Comparison of ENCODE assay signal across 1 cellular context in the genomic region with DNA sequence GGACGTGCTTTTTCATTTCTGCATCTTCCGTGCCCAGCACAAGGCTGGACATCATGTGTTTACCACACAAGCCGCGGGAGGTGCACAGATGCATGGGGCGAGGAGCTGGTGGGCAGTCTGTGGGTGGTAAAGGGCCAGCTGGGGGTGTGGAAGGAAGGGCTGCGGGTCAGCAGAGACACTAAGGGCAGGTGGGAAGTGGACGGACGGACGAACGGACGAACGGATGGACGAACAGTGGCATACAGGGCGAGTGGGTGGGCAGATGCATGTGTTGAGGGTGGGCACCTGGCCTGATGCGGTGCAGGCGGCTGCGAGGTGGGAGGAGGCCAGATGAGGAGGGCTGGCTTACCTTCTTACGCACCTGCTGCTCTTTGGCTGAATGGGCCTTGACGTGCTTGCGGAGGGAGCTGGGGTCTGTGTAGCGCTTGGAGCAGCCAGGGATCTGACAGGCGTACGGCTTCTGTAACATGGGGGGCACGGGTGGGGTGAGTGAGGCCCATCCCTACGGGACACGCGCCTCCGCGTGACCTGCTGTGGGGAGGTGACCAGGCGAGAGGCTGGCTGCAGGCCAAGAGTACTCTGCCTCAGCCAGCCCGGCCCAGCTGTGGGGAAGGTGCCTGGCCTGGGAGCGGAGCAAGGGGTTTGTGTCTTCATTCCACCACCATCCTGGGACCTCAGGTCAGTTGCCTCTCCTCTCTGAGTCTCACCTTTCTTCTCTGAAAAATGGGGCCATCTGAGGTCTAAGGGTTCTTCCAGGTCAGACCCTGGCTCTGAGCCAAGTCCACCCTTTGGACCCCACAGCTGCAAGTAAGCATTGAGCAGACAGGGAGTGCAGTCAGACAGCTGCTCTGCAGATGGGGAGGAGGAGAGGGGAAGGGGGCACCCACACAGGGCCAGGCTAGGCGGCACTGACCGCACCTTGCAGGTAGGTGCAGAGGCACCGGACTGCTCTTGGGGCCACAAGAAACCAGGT.
A peak's percentile ranks its signal among the peaks of the same experiment; 100 is the strongest.
TF ChIP-seq lines count a peak whose summit lies in the region.

No MANE protein-coding gene starts in this region.

TF ChIP-seq in HepG2, 621 proteins besides CTCF, POLR2A, EP300 and RAD21:
- TF ChIP-seq LCORL (IDR thresholded peaks at IDR 0.05) (peak; percentile 52; the same call in 1 of the 2 replicates), LCORL (CRISPR knock-in tag; IDR thresholded peaks at IDR 0.05) (no peak)
- TF ChIP-seq, protein P1, sequence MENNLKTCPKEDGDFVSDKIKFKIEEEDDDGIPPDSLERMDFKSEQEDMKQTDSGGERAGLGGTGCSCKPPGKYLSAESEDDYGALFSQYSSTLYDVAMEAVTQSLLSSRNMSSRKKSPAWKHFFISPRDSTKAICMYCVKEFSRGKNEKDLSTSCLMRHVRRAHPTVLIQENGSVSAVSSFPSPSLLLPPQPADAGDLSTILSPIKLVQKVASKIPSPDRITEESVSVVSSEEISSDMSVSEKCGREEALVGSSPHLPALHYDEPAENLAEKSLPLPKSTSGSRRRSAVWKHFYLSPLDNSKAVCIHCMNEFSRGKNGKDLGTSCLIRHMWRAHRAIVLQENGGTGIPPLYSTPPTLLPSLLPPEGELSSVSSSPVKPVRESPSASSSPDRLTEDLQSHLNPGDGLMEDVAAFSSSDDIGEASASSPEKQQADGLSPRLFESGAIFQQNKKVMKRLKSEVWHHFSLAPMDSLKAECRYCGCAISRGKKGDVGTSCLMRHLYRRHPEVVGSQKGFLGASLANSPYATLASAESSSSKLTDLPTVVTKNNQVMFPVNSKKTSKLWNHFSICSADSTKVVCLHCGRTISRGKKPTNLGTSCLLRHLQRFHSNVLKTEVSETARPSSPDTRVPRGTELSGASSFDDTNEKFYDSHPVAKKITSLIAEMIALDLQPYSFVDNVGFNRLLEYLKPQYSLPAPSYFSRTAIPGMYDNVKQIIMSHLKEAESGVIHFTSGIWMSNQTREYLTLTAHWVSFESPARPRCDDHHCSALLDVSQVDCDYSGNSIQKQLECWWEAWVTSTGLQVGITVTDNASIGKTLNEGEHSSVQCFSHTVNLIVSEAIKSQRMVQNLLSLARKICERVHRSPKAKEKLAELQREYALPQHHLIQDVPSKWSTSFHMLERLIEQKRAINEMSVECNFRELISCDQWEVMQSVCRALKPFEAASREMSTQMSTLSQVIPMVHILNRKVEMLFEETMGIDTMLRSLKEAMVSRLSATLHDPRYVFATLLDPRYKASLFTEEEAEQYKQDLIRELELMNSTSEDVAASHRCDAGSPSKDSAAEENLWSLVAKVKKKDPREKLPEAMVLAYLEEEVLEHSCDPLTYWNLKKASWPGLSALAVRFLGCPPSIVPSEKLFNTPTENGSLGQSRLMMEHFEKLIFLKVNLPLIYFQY (CRISPR knock-in tag; IDR thresholded peaks at IDR 0.05; ENCODE audit: borderline replicate concordance) = no peak
